ENCODE assay signal across 8 cellular contexts in the genomic region with DNA sequence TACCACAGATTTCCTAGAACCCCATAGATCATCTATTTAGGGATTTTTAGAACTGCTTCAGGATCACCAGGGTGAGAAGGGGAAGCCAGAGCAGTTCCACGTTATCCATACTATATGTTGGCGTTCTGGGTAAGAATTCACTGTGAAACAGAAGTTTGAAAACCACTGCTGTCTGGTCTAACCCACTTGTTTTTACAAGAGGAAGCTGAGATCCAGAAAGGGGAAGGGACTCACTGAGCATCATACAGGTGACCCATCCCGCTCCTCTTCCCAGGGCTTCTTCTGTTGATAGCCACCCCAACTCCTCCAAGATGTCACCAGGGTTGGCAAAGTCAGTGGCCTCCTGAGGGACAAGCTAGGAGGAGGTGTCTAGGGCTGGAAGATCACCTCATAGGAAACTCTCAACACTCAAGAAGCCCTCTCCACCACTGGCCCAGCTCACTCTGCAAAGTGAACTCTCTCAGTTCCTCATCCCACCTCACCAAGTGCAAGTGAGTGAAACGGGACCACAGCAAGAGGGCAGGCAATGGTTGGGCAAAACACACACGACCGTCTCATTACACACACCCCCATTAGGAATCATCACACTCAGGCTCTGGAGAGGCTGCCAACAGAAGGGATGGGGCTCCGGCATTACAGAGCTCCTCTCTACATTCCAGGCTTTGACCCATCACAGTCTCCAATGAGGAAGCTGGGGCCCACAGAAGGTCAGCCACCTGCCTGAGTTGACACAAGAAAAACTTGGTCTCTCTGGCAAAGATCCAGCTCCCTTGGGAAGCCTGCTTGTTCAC. TPM values are rescaled to one million over a fixed set of nuclear protein-coding genes. Genes with fewer than 3 reads are reported as not detected.
DNase-seq lines count a peak whose midpoint lies in the region; ATAC-seq, FAIRE-seq and TF ChIP-seq lines count a peak whose summit lies in the region.

No MANE protein-coding gene starts in this region.

- TF ChIP-seq CTCF in HL-60 (IDR thresholded peaks at IDR 0.05; ENCODE audit: insufficient read depth, low read length): no peak
- no peak for TF ChIP-seq CTCF in tibial artery (IDR thresholded peaks at IDR 0.05)

- ATAC-seq in Right ventricle myocardium superior (ENCODE audit: poor library complexity) (peak; percentile 1), HG02840 (IDR thresholded peaks at IDR 0.05; ENCODE audit: low FRiP score, unreplicated experiment) (no peak)

- FAIRE-seq in H54 (lab: Jason Lieb, UNC): no peak

- H3K27ac ChIP-seq in HL-60 (replicated peaks) (peak overlapping the region; percentile 38; the same call in 1 of the 2 replicates), tibial artery (no peak overlapping the region)

- H3K36me3 ChIP-seq in tibial artery: peaks cover 0 to 2% (median 0%) of the 10 kb centered on the region in 3 donors

- H3K4me1 ChIP-seq in tibial artery: peaks cover 0 to 21% (median 8%) of the 10 kb centered on the region in 4 donors

- H3K27me3 ChIP-seq in HL-60 (ENCODE audit: insufficient read depth, poor library complexity, severe bottlenecking): no peaks in the 10 kb centered on the region
- peaks cover 0 to 3% of the 10 kb centered on the region in 2 donors for H3K27me3 ChIP-seq in tibial artery

- DNase-seq in Right ventricle myocardium superior: no peak
- DNase-seq in cardiac septum (ENCODE audit: low spot score): no peak
- DNase-seq in HL-60 (ENCODE audit: low read depth in 1 of 2, low spot score in 1 of 2): peak; percentile 63 to 72
- peak; percentile 12 for DNase-seq in glomerular visceral epithelial cell (ENCODE audit: extremely low spot score)
- no peak for DNase-seq in tibial artery
- no peak for DNase-seq in HuH-7 (ENCODE audit: low spot score)
- DNase-seq in H54 (ENCODE audit: insufficient read length, low spot score): no peak

- intact Hi-C loops in Right ventricle myocardium superior (cut with DNase I) (loop anchor here (10.0 kb wide), 3 partner anchors 60 to 130 kb away; no protein-coding TSS in a partner anchor), cardiac septum (cut with DNase I) (loop anchor here (5.0 kb wide), 4 partner anchors 97 to 292 kb away; partner anchors contain the start of gene HERC1), tibial artery (cut with DNase I; ENCODE audit: low total_unique reads) (loop anchor here (5.0 kb wide), 1 partner anchor 97 kb away; no protein-coding TSS in a partner anchor)

- no peaks in the 10 kb centered on the region for H3K9me3 ChIP-seq in tibial artery

- no peak overlapping the region for H3K4me3 ChIP-seq in HL-60 (replicated peaks; ENCODE audit: insufficient read depth, low read length)
- H3K4me3 ChIP-seq in tibial artery: no peak overlapping the region

- no peak for TF ChIP-seq POLR2A in H54 (IDR thresholded peaks at IDR 0.05; ENCODE audit: low read depth, low read length)

RNA-seq across cellular contexts. Expression of gene DAPK2, which starts 1.8 kb away (rescaled TPM):
- 48.2 TPM for total RNA-seq in Right ventricle myocardium superior
- total RNA-seq in cardiac septum: 31.8 TPM

RNA-seq across cellular contexts. Expression of gene CIAO2A, which starts 49.1 kb away (rescaled TPM):
- total RNA-seq in Right ventricle myocardium superior (57.9 TPM), cardiac septum (46.9 TPM)

RNA-seq across cellular contexts. Expression of gene SNX1, which starts 51.3 kb away (rescaled TPM):
- 86.3 TPM for total RNA-seq in Right ventricle myocardium superior
- total RNA-seq in cardiac septum: 111 TPM

Comparison
In these comparisons a context has a peak if more than half of its experiments do, and no peak if none do; other contexts are left out.
1. DNase-seq: peak in HL-60 (2 of 2) and glomerular visceral epithelial cell (single experiment); none in Right ventricle myocardium superior (single experiment), cardiac septum (single experiment), tibial artery (0 of 2), HuH-7 (single experiment) and H54 (single experiment).